ENCODE assay signal across 1 cellular context in the genomic region with DNA sequence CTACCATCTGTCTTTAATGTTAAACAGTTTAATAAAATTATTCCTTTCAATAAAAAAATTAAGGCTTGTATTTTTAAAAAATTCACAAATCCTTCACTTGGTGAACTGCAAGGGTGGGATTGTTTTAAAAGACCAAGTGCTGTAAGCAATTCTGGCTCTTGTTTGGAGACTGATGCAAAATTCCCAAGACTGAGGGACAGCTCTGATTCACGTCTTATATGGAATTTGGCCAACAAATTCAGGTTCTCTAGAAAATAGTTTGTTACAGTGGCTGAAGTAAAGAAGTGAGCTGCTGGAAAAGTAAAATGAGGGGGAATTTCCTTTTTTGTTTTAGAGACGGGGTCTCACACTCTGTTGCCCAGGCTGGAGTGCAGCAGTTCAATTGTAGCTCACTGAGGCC.
TF ChIP-seq lines count a peak whose summit lies in the region.

No MANE protein-coding gene starts in this region.

TF ChIP-seq in HepG2, 621 proteins besides CTCF, POLR2A, EP300 and RAD21:
- TF ChIP-seq SP1 (IDR thresholded peaks at IDR 0.05) = no peak
- no peak for TF ChIP-seq SP1 (CRISPR knock-in tag; IDR thresholded peaks at IDR 0.05)
- no peak for TF ChIP-seq IRX3 (CRISPR knock-in tag; IDR thresholded peaks at IDR 0.05; ENCODE audit: borderline replicate concordance, low read depth)
- no peak for TF ChIP-seq CHD4 (IDR thresholded peaks at IDR 0.05; ENCODE audit: borderline replicate concordance, low read length)
- no peak for TF ChIP-seq ZBTB2 (CRISPR knock-in tag; IDR thresholded peaks at IDR 0.05; ENCODE audit: low read depth)
- no peak for TF ChIP-seq SOX5 (CRISPR knock-in tag; IDR thresholded peaks at IDR 0.05; ENCODE audit: borderline replicate concordance)
- TF ChIP-seq SMARCE1 (IDR thresholded peaks at IDR 0.05; ENCODE audit: borderline replicate concordance) = no peak
- TF ChIP-seq ZBTB39 (CRISPR knock-in tag; IDR thresholded peaks at IDR 0.05) = no peak
- TF ChIP-seq ZNF563 (CRISPR knock-in tag; IDR thresholded peaks at IDR 0.05) = no peak
- TF ChIP-seq STAG1 (CRISPR knock-in tag; IDR thresholded peaks at IDR 0.05) = no peak
- no peak for TF ChIP-seq ZNF615 (CRISPR knock-in tag; IDR thresholded peaks at IDR 0.05; ENCODE audit: borderline replicate concordance)
- TF ChIP-seq, protein P1, sequence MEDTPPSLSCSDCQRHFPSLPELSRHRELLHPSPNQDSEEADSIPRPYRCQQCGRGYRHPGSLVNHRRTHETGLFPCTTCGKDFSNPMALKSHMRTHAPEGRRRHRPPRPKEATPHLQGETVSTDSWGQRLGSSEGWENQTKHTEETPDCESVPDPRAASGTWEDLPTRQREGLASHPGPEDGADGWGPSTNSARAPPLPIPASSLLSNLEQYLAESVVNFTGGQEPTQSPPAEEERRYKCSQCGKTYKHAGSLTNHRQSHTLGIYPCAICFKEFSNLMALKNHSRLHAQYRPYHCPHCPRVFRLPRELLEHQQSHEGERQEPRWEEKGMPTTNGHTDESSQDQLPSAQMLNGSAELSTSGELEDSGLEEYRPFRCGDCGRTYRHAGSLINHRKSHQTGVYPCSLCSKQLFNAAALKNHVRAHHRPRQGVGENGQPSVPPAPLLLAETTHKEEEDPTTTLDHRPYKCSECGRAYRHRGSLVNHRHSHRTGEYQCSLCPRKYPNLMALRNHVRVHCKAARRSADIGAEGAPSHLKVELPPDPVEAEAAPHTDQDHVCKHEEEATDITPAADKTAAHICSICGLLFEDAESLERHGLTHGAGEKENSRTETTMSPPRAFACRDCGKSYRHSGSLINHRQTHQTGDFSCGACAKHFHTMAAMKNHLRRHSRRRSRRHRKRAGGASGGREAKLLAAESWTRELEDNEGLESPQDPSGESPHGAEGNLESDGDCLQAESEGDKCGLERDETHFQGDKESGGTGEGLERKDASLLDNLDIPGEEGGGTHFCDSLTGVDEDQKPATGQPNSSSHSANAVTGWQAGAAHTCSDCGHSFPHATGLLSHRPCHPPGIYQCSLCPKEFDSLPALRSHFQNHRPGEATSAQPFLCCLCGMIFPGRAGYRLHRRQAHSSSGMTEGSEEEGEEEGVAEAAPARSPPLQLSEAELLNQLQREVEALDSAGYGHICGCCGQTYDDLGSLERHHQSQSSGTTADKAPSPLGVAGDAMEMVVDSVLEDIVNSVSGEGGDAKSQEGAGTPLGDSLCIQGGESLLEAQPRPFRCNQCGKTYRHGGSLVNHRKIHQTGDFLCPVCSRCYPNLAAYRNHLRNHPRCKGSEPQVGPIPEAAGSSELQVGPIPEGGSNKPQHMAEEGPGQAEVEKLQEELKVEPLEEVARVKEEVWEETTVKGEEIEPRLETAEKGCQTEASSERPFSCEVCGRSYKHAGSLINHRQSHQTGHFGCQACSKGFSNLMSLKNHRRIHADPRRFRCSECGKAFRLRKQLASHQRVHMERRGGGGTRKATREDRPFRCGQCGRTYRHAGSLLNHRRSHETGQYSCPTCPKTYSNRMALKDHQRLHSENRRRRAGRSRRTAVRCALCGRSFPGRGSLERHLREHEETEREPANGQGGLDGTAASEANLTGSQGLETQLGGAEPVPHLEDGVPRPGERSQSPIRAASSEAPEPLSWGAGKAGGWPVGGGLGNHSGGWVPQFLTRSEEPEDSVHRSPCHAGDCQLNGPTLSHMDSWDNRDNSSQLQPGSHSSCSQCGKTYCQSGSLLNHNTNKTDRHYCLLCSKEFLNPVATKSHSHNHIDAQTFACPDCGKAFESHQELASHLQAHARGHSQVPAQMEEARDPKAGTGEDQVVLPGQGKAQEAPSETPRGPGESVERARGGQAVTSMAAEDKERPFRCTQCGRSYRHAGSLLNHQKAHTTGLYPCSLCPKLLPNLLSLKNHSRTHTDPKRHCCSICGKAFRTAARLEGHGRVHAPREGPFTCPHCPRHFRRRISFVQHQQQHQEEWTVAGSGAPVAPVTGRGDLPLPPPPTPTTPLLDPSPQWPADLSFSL (CRISPR knock-in tag; IDR thresholded peaks at IDR 0.05) = no peak
- TF ChIP-seq ZNF530 (CRISPR knock-in tag; IDR thresholded peaks at IDR 0.05; ENCODE audit: low read depth) = no peak
- TF ChIP-seq ZNF576 (CRISPR knock-in tag; IDR thresholded peaks at IDR 0.05) = no peak
- TF ChIP-seq MTERF4 (CRISPR knock-in tag; IDR thresholded peaks at IDR 0.05) = no peak
- TF ChIP-seq ZNF136 (CRISPR knock-in tag; IDR thresholded peaks at IDR 0.05; ENCODE audit: low read depth) = no peak
- no peak for TF ChIP-seq ZNF644 (CRISPR knock-in tag; IDR thresholded peaks at IDR 0.05; ENCODE audit: low read depth)
- no peak for TF ChIP-seq HHEX (CRISPR knock-in tag; IDR thresholded peaks at IDR 0.05)
- no peak for TF ChIP-seq ETV6 (CRISPR knock-in tag; conservative IDR thresholded peaks at IDR 0.05)
- TF ChIP-seq, protein P2, sequence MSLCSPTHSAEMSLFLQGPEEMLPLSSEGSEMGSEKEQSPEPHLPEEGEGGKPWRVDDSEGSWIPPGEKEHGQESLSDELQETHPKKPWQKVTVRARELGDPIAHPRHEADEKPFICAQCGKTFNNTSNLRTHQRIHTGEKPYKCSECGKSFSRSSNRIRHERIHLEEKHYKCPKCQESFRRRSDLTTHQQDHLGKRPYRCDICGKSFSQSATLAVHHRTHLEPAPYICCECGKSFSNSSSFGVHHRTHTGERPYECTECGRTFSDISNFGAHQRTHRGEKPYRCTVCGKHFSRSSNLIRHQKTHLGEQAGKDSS (CRISPR knock-in tag; IDR thresholded peaks at IDR 0.05; ENCODE audit: borderline replicate concordance, low read depth) = no peak
TF ChIP-seq in HepG2: peak in this region for 0.
